Comparison of ENCODE assay signal across 7 cellular contexts in the genomic region with DNA sequence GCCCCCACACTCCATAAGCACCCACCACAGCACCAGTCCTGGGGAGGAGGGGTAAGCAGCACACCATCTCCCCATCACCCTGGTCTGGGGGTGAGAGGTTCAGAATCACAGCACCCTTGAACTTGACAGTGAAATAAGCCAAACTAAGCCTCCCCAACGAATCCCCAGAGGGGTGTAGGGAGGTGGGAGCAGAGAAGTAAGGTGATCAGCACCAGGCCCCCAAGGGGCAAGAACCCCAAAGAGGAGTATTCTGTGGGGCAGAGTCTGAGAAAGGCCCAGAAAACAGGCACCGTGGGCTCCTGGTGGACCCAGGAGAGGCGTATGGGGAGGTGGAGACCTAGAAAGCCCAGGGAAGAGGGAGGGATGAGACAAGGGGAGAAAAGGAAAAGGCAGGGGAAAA. TPM values are rescaled to one million over a fixed set of nuclear protein-coding genes. Genes with fewer than 3 reads are reported as not detected.
DNase-seq lines count a peak whose midpoint lies in the region; ATAC-seq and TF ChIP-seq lines count a peak whose summit lies in the region.

No MANE protein-coding gene starts in this region.

- TF ChIP-seq CTCF in HFFc6 (IDR thresholded peaks at IDR 0.05) = no peak

- H3K4me3 Mint-ChIP-seq in HFFc6 (peak overlapping the region; percentile 90), immature natural killer cell (peak overlapping the region; percentile 86 to 96 (median 89))
- H3K4me3 Mint-ChIP-seq in activated naive CD8-positive, alpha-beta T cell = peak overlapping the region; percentile 99
- H3K4me3 Mint-ChIP-seq in stimulated activated naive CD8-positive, alpha-beta T cell treated with anti-CD3 and anti-CD28 coated beads, Interleukin-15, amount 100 ng/mL, for 72 hours = peak overlapping the region; percentile 90 to 100

- H3K27me3 Mint-ChIP-seq in HFFc6 (ENCODE audit: insufficient read depth) (peaks cover 4% of the 10 kb centered on the region), immature natural killer cell (ENCODE audit: low read depth in 3 of 3) (peaks cover 24 to 35% (median 34%) of the 10 kb centered on the region in 3 donors)
- no peaks in the 10 kb centered on the region for H3K27me3 Mint-ChIP-seq in activated naive CD8-positive, alpha-beta T cell
- H3K27me3 Mint-ChIP-seq in stimulated activated naive CD8-positive, alpha-beta T cell treated with anti-CD3 and anti-CD28 coated beads, Interleukin-15, amount 100 ng/mL, for 72 hours = no peaks in the 10 kb centered on the region

- no peak for ATAC-seq in stimulated activated naive CD8-positive, alpha-beta T cell treated with anti-CD3 and anti-CD28 coated beads, Interleukin-15, amount 100 ng/mL, for 72 hours
- no peak for ATAC-seq in GM19467 (IDR thresholded peaks at IDR 0.05; ENCODE audit: unreplicated experiment)

- H3K4me1 Mint-ChIP-seq in HFFc6 (ENCODE audit: low read depth) = peaks cover 56% of the 10 kb centered on the region
- peaks cover 54% of the 10 kb centered on the region for H3K4me1 Mint-ChIP-seq in activated naive CD8-positive, alpha-beta T cell (ENCODE audit: low read depth)
- peaks cover 87 to 89% of the 10 kb centered on the region in 2 donors for H3K4me1 Mint-ChIP-seq in immature natural killer cell
- peaks cover 74% of the 10 kb centered on the region for H3K4me1 Mint-ChIP-seq in stimulated activated naive CD8-positive, alpha-beta T cell treated with anti-CD3 and anti-CD28 coated beads, Interleukin-15, amount 100 ng/mL, for 72 hours

- peak overlapping the region; percentile 88 for H3K27ac Mint-ChIP-seq in HFFc6
- H3K27ac Mint-ChIP-seq in activated naive CD8-positive, alpha-beta T cell = peak overlapping the region; percentile 98
- peak overlapping the region; percentile 98 to 100 (median 99) for H3K27ac Mint-ChIP-seq in immature natural killer cell
- peak overlapping the region; percentile 75 to 94 for H3K27ac Mint-ChIP-seq in stimulated activated naive CD8-positive, alpha-beta T cell treated with anti-CD3 and anti-CD28 coated beads, Interleukin-15, amount 100 ng/mL, for 72 hours

- H3K9me3 Mint-ChIP-seq in HFFc6 = no peaks in the 10 kb centered on the region
- no peaks in the 10 kb centered on the region for H3K9me3 Mint-ChIP-seq in activated naive CD8-positive, alpha-beta T cell (ENCODE audit: low read depth)
- H3K9me3 Mint-ChIP-seq in immature natural killer cell = peaks cover 0 to 2% (median 0%) of the 10 kb centered on the region in 6 donors
- no peaks in the 10 kb centered on the region for H3K9me3 Mint-ChIP-seq in stimulated activated naive CD8-positive, alpha-beta T cell treated with anti-CD3 and anti-CD28 coated beads, Interleukin-15, amount 100 ng/mL, for 72 hours

- no peaks in the 10 kb centered on the region for H3K36me3 Mint-ChIP-seq in HFFc6 (ENCODE audit: low read depth)
- peaks cover 3% of the 10 kb centered on the region for H3K36me3 Mint-ChIP-seq in activated naive CD8-positive, alpha-beta T cell
- H3K36me3 Mint-ChIP-seq in immature natural killer cell = peaks cover 4 to 9% (median 5%) of the 10 kb centered on the region in 3 donors

- DNase-seq in HFFc6 (no peak), immature natural killer cell (no peak), COLO668 (lab: John Stamatoyannopoulos, UW; ENCODE audit: unreplicated experiment) (no peak), KG1 (lab: John Stamatoyannopoulos, UW) (no peak)
- DNase-seq in stimulated activated naive CD8-positive, alpha-beta T cell treated with anti-CD3 and anti-CD28 coated beads, Interleukin-15, amount 100 ng/mL, for 72 hours = no peak

RNA-seq across cellular contexts. Expression of a gene that starts 30.9 kb away (rescaled TPM):
- total RNA-seq in HFFc6 (2021; fragmentation: NEBNext Ultra II Directional; extraction: Animal tissue kit (Norgen Biotek cat#: 25700)) = 10 to 100 TPM; 42.5 to 49.0 (median 46.8) TPM
- polyA plus RNA-seq in immature natural killer cell = 10 to 100 TPM in 2 of 3 donors, 1 to 10 TPM in 1; 4.7 to 34.6 (median 16.4) TPM

RNA-seq across cellular contexts. Expression of a gene that starts 47.1 kb away (rescaled TPM):
- total RNA-seq in HFFc6 (2021; fragmentation: NEBNext Ultra II Directional; extraction: Animal tissue kit (Norgen Biotek cat#: 25700)) = under 1 TPM; 0.07 to 0.57 (median 0.40) TPM
- not detected for polyA plus RNA-seq in immature natural killer cell
